ENCODE assay signal across 8 cellular contexts in genomic region chr6:170294813-170295518, GRCh38. TPM values are rescaled to one million over a fixed set of nuclear protein-coding genes. Genes with fewer than 3 reads are reported as not detected.
DNase-seq lines count a peak whose midpoint lies in the region; ATAC-seq, FAIRE-seq and TF ChIP-seq lines count a peak whose summit lies in the region.
"Had no signal": no experiment of that assay in that cellular context is flagged by ENCODE, and none has a peak within 500 bp of the region (broad histone marks: within the 10 kb centered on the region; RNA-seq: fewer than 3 reads in every experiment).

No MANE protein-coding gene starts in this region.

- BruUV-seq in endothelial cell of umbilical vein (replicated peaks; lab: Mats Ljungman, UMichigan), result no TSS peak

- H3K36me3 ChIP-seq in KMS-11 (ENCODE audit: insufficient read depth) (no peaks in the 10 kb centered on the region), endothelial cell of umbilical vein (ENCODE audit: control insufficient read depth in 2 of 2, extremely low read depth in 1 of 2, insufficient read depth in 2 of 2, low read length in 2 of 2) (no peaks in the 10 kb centered on the region)

- H3K79me2 ChIP-seq in KMS-11 (ENCODE audit: insufficient read depth, low read depth), result no peaks in the 10 kb centered on the region
- H3K79me2 ChIP-seq in endothelial cell of umbilical vein (ENCODE audit: control insufficient read depth, insufficient read depth, low read length), result no peaks in the 10 kb centered on the region

- peak overlapping the region; percentile 61 for H2AFZ ChIP-seq in KMS-11 (ENCODE audit: low read depth)
- peak overlapping the region; percentile 79 for H2AFZ ChIP-seq in endothelial cell of umbilical vein (ENCODE audit: low read depth, low read length)

- TF ChIP-seq POLR2A in GM12892 (IDR thresholded peaks at IDR 0.05; ENCODE audit: low read depth, low read length), result no peak
- no peak for TF ChIP-seq POLR2A in endothelial cell of umbilical vein (IDR thresholded peaks at IDR 0.05; ENCODE audit: low read depth, low read length)

- H3K4me3 ChIP-seq in KMS-11 (IDR thresholded peaks at IDR 0.05; ENCODE audit: insufficient read depth, low read depth, low read length) (no peak overlapping the region), endothelial cell of umbilical vein (replicated peaks in 1 of 3; ENCODE audit: insufficient read depth in 1 of 3, low read depth in 1 of 3, low read length in 3 of 3) (peak overlapping the region in 2 of 3 experiments; percentile 34 to 36)

- H3K9ac ChIP-seq in KMS-11, result no peak overlapping the region; the same call in 1 of the 2 replicates
- H3K9ac ChIP-seq in endothelial cell of umbilical vein (replicated peaks; ENCODE audit: extremely low read depth, insufficient read depth, low read length), result no peak overlapping the region

- FAIRE-seq in GM12892 (lab: Jason Lieb, UNC), result peak; percentile 73
- FAIRE-seq in endothelial cell of umbilical vein (lab: Jason Lieb, UNC), result no peak

- H3K4me2 ChIP-seq in KMS-11 (peak overlapping the region; percentile 48), endothelial cell of umbilical vein (ENCODE audit: insufficient read depth, low read length) (peak overlapping the region; percentile 71)

- H3K4me3 Mint-ChIP-seq in progenitor cell of endocrine pancreas (ENCODE audit: low read depth), result peak overlapping the region; percentile 72

- CTCF ChIA-PET in endothelial cell of umbilical vein (lab: Charles Lee), result interaction anchor here (1.5 to 7.1 kb wide), 2 partner anchors 222 to 463 kb away, joined by 4 to 62 read pairs; no protein-coding TSS in a partner anchor

- no peaks in the 10 kb centered on the region for H4K20me1 ChIP-seq in KMS-11 (ENCODE audit: insufficient read depth)
- H4K20me1 ChIP-seq in endothelial cell of umbilical vein (replicated peaks; ENCODE audit: control insufficient read depth, extremely low read depth, insufficient read depth, low read length), result no peaks in the 10 kb centered on the region

- intact Hi-C loops in endothelial cell of umbilical vein (cut with micrococcal nuclease), result loop anchor here (5.0 kb wide), 2 partner anchors 333 to 443 kb away; no protein-coding TSS in a partner anchor

- H3K27ac Mint-ChIP-seq in progenitor cell of endocrine pancreas, result peak overlapping the region; percentile 67

- ATAC-seq in GM21423 (IDR thresholded peaks at IDR 0.05; ENCODE audit: unreplicated experiment) (no peak), HG02678 (IDR thresholded peaks at IDR 0.05; ENCODE audit: unreplicated experiment) (no peak)

- TF ChIP-seq CTCF in KMS-11 (conservative IDR thresholded peaks at IDR 0.05; ENCODE audit: low read depth, low read length), result no peak
- TF ChIP-seq CTCF in endothelial cell of umbilical vein (IDR thresholded peaks at IDR 0.05; ENCODE audit: extremely low read depth in 1 of 2, insufficient read depth in 1 of 2, low read depth in 1 of 2, low read length in 2 of 2), result no peak
- TF ChIP-seq CTCF in progenitor cell of endocrine pancreas (IDR thresholded peaks at IDR 0.05; ENCODE audit: unreplicated experiment), result no peak

- H3K27ac ChIP-seq in KMS-11 (no peak overlapping the region), endothelial cell of umbilical vein (ENCODE audit: insufficient read depth, low read depth, low read length) (no peak overlapping the region)

- POLR2A ChIA-PET in endothelial cell of umbilical vein (lab: Charles Lee), result no interaction called here

- DNase-seq in GM12892 (ENCODE audit: insufficient read length), result no peak
- no peak for DNase-seq in endothelial cell of umbilical vein (ENCODE audit: low read depth, low spot score)
- no peak for DNase-seq in progenitor cell of endocrine pancreas (ENCODE audit: low spot score, unreplicated experiment)
- no peak for DNase-seq in CD1c-positive myeloid dendritic cell (ENCODE audit: extremely low spot score)
- DNase-seq: NCI-H510A treated with DMSO at 0.1 percent for 48 hours had no signal

- no peaks in the 10 kb centered on the region for H3K9me3 Mint-ChIP-seq in progenitor cell of endocrine pancreas (ENCODE audit: low read depth)

- H3K9me1 ChIP-seq in endothelial cell of umbilical vein (replicated peaks; ENCODE audit: control insufficient read depth, extremely low read depth, insufficient read depth, low read length), result no peaks in the 10 kb centered on the region

- H3K27me3 Mint-ChIP-seq in progenitor cell of endocrine pancreas, result peaks cover 36% of the 10 kb centered on the region

- peaks cover 32% of the 10 kb centered on the region for H3K4me1 Mint-ChIP-seq in progenitor cell of endocrine pancreas (ENCODE audit: low read depth)

- peaks cover 4% of the 10 kb centered on the region for H3K4me1 ChIP-seq in KMS-11 (ENCODE audit: low read depth, poor library complexity, severe bottlenecking)
- peaks cover 18% of the 10 kb centered on the region for H3K4me1 ChIP-seq in endothelial cell of umbilical vein (ENCODE audit: control insufficient read depth, extremely low read depth, insufficient read depth, low read length)

- no peaks in the 10 kb centered on the region for H3K9me3 ChIP-seq in endothelial cell of umbilical vein (replicated peaks; ENCODE audit: control insufficient read depth, insufficient read depth, low read length)

- H3K36me3 Mint-ChIP-seq in progenitor cell of endocrine pancreas (ENCODE audit: insufficient read depth), result peaks cover 1% of the 10 kb centered on the region

- dilution Hi-C loops in endothelial cell of umbilical vein (cut with MboI; ENCODE audit: extremely low pct_ligation_motif_present, low sequenced_read_pairs), result no loop called here

- H3K27me3 ChIP-seq in KMS-11 (ENCODE audit: insufficient read depth, low read depth) (peaks cover 45% of the 10 kb centered on the region), endothelial cell of umbilical vein (ENCODE audit: control insufficient read depth in 2 of 2, insufficient read depth in 2 of 2, low read length in 2 of 2) (peaks cover 29 to 62% of the 10 kb centered on the region in 2 experiments)

TF ChIP-seq in endothelial cell of umbilical vein, 7 proteins besides CTCF, POLR2A, EP300 and RAD21:
- TF ChIP-seq FOS (IDR thresholded peaks at IDR 0.05; ENCODE audit: borderline replicate concordance, insufficient read depth, low read length) (no peak), POLR2AphosphoS5 (IDR thresholded peaks at IDR 0.05; ENCODE audit: insufficient read depth, low read depth, low read length) (no peak), JUN (IDR thresholded peaks at IDR 0.05; ENCODE audit: borderline replicate concordance, insufficient read depth, insufficient read length, low read depth) (no peak), MAX (IDR thresholded peaks at IDR 0.05; ENCODE audit: insufficient read depth, insufficient read length) (no peak)

RNA-seq across cellular contexts. Expression of gene DLL1, which starts 4.1 kb away (rescaled TPM):
- 0.17 TPM for polyA plus RNA-seq in GM12892 (2012; ENCODE audit: missing spikeins)
- total RNA-seq in endothelial cell of umbilical vein (2.0 and 2.3 TPM in 2 replicates), progenitor cell of endocrine pancreas (75.3 and 79.1 TPM in 2 replicates)
- 1.4 and 1.7 TPM in 2 replicates for polyA plus RNA-seq in endothelial cell of umbilical vein
- polyA plus RNA-seq in endothelial cell of umbilical vein (2011; cell fraction: cytosol; rRNA removed), result 1.1 and 1.8 TPM in 2 replicates
- polyA plus RNA-seq in endothelial cell of umbilical vein (2011; cell fraction: nucleus; rRNA removed), result 4.3 and 4.9 TPM in 2 replicates
- 1.4 and 2.2 TPM in 2 replicates for polyA plus RNA-seq in endothelial cell of umbilical vein (2012)
- polyA minus RNA-seq in endothelial cell of umbilical vein, result 0.83 and 1.1 TPM in 2 replicates
- not detected for polyA minus RNA-seq in endothelial cell of umbilical vein (2011; cell fraction: cytosol; rRNA and poly(A)+ RNA removed)
- 0.77 and 1.9 TPM in 2 replicates for polyA minus RNA-seq in endothelial cell of umbilical vein (2011; cell fraction: nucleus; rRNA and poly(A)+ RNA removed)

RNA-seq across cellular contexts. Expression of gene FAM120B, which starts 11.6 kb away (rescaled TPM):
- 13.7 TPM for polyA plus RNA-seq in GM12892 (2012; ENCODE audit: missing spikeins)
- total RNA-seq in endothelial cell of umbilical vein (28.1 and 28.2 TPM in 2 replicates), progenitor cell of endocrine pancreas (46.2 and 49.3 TPM in 2 replicates)
- polyA plus RNA-seq in endothelial cell of umbilical vein, result 9.9 and 10.8 TPM in 2 replicates
- 7.7 and 9.2 TPM in 2 replicates for polyA plus RNA-seq in endothelial cell of umbilical vein (2011; cell fraction: cytosol; rRNA removed)
- polyA plus RNA-seq in endothelial cell of umbilical vein (2011; cell fraction: nucleus; rRNA removed), result 24.8 and 25.3 TPM in 2 replicates
- 17.0 and 20.3 TPM in 2 replicates for polyA plus RNA-seq in endothelial cell of umbilical vein (2012)
- polyA minus RNA-seq in endothelial cell of umbilical vein, result 33.3 and 42.2 TPM in 2 replicates
- 4.5 TPM for polyA minus RNA-seq in endothelial cell of umbilical vein (2011; cell fraction: cytosol; rRNA and poly(A)+ RNA removed)
- polyA minus RNA-seq in endothelial cell of umbilical vein (2011; cell fraction: nucleus; rRNA and poly(A)+ RNA removed), result 44.1 and 70.7 TPM in 2 replicates

Comparison
In these comparisons a context has a peak if more than half of its experiments do, and no peak if none do; other contexts are left out.
1. RNA of gene DLL1, which starts 4.1 kb away (total RNA-seq): 75.3 to 79.1 TPM in progenitor cell of endocrine pancreas; 2.0 to 2.3 TPM in endothelial cell of umbilical vein; every median in the first group is over 10 times any median in the second.